10 cellular contexts compared by ENCODE assay signal in the genomic region with DNA sequence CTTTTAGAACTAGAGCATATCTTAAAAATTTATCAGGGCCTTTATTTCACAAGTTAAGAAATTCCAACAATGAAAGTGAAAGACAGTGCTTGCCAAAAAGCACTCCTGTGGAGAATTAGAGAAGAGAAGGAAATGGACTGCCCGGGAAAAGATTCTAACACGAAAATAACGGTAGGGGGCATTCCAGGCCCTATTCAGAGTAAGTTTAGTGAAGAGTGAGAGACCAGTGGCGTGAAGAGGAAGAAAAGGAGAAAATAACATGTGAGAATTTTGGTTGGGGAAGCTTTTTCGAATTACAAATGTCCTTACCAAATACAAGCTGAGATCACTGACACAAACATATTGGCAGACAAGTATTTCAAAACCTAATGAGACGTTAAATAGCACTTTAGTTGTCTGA. TPM values are rescaled to one million over a fixed set of nuclear protein-coding genes. Genes with fewer than 3 reads are reported as not detected.
DNase-seq lines count a peak whose midpoint lies in the region; ATAC-seq and TF ChIP-seq lines count a peak whose summit lies in the region.
"Had no signal": no experiment of that assay in that cellular context is flagged by ENCODE, and none has a peak within 500 bp of the region (broad histone marks: within the 10 kb centered on the region; RNA-seq: fewer than 3 reads in every experiment).

No MANE protein-coding gene starts in this region.

- peaks cover 0 to 14% (median 6%) of the 10 kb centered on the region in 4 donors for H3K4me1 ChIP-seq in sigmoid colon

- no peaks in the 10 kb centered on the region for H3K27me3 ChIP-seq in sigmoid colon

- peaks cover 5% of the 10 kb centered on the region for H3K36me3 Mint-ChIP-seq in memory B cell

- no peak for ATAC-seq in memory B cell (ENCODE audit: low read depth)

- peak; percentile 72 for TF ChIP-seq CTCF in choroid plexus epithelial cell (conservative IDR thresholded peaks at IDR 0.05; ENCODE audit: low read depth, low read length)
- TF ChIP-seq CTCF in sigmoid colon (IDR thresholded peaks at IDR 0.05): no peak

- H3K4me3 Mint-ChIP-seq in memory B cell: no peak overlapping the region
- H3K4me3 Mint-ChIP-seq: dendritic cell treated with granulocyte-macrophage colony-stimulating factor and Interleukin-4, amounts not matched to agents 40 ng/mL and 50 ng/mL, for 4 days had no signal

- H3K27me3 Mint-ChIP-seq in memory B cell: no peaks in the 10 kb centered on the region
- H3K27me3 Mint-ChIP-seq: dendritic cell treated with granulocyte-macrophage colony-stimulating factor and Interleukin-4, amounts not matched to agents 40 ng/mL and 50 ng/mL, for 4 days had no signal

- no peak for TF ChIP-seq EP300 in sigmoid colon (IDR thresholded peaks at IDR 0.05)

- DNase-seq in AG20443 (ENCODE audit: low spot score) (peak; percentile 63), choroid plexus epithelial cell (ENCODE audit: low read depth) (peak; percentile 88), memory B cell (ENCODE audit: low spot score in 2 of 2) (no peak), NOMO-1 treated with dmso at 0.1 percent for 144 hours (lab: John Stamatoyannopoulos, UW; ENCODE audit: unreplicated experiment) (no peak), sigmoid colon (no peak), RKO (ENCODE audit: low spot score) (no peak)
- DNase-seq in Jurkat, Clone E6-1 (ENCODE audit: low read depth, low spot score): peak; percentile 32
- DNase-seq in activated CD4-positive, CD25-positive, alpha-beta regulatory T cell treated with anti-CD3 and anti-CD28 coated beads, Interleukin-2, amount 50 U/mL, for 72 hours: no peak
- DNase-seq: NCI-H446 treated with DMSO at 0.1 percent for 48 hours had no signal

- H3K27ac ChIP-seq in sigmoid colon: no peak overlapping the region

- no peaks in the 10 kb centered on the region for H3K9me3 ChIP-seq in sigmoid colon

- TF ChIP-seq POLR2A in sigmoid colon (IDR thresholded peaks at IDR 0.05): no peak

- H3K36me3 ChIP-seq in sigmoid colon: peaks cover 0 to 16% (median 6%) of the 10 kb centered on the region in 4 donors

- H3K9me3 Mint-ChIP-seq in memory B cell: no peaks in the 10 kb centered on the region
- H3K9me3 Mint-ChIP-seq: dendritic cell treated with granulocyte-macrophage colony-stimulating factor and Interleukin-4, amounts not matched to agents 40 ng/mL and 50 ng/mL, for 4 days had no signal

- intact Hi-C loops in sigmoid colon (cut with DNase I): loop anchor here (10.0 kb wide), 1 partner anchor 215 kb away; no protein-coding TSS in a partner anchor

- H3K4me3 ChIP-seq in Jurkat, Clone E6-1 (ENCODE audit: low read length): no peak overlapping the region
- H3K4me3 ChIP-seq in choroid plexus epithelial cell (ENCODE audit: low read depth, low read length): no peak overlapping the region
- no peak overlapping the region for H3K4me3 ChIP-seq in sigmoid colon

- H3K27ac Mint-ChIP-seq in memory B cell: peak overlapping the region; percentile 69
- H3K27ac Mint-ChIP-seq: dendritic cell treated with granulocyte-macrophage colony-stimulating factor and Interleukin-4, amounts not matched to agents 40 ng/mL and 50 ng/mL, for 4 days had no signal

- WGBS in sigmoid colon, 2 donors: 63 to 80% methylated on average over 6 of the region's 6 CpGs

- H3K4me1 Mint-ChIP-seq in memory B cell: no peaks in the 10 kb centered on the region

RNA-seq across cellular contexts. Expression of a gene that starts 38.4 kb away (rescaled TPM):
- 145 TPM for polyA plus RNA-seq in Jurkat, Clone E6-1 (2012; ENCODE audit: insufficient read depth, insufficient read length)
- 10 to 100 TPM; 46.4 to 83.9 (median 51.8) TPM for total RNA-seq in sigmoid colon
- 10 to 100 TPM; 48.8 to 56.1 (median 55.3) TPM for polyA plus RNA-seq in sigmoid colon

Comparison
In these comparisons a context has a peak if more than half of its experiments do, and no peak if none do; other contexts are left out.
1. DNase-seq: peak in AG20443 (single experiment), Jurkat, Clone E6-1 (single experiment) and choroid plexus epithelial cell (single experiment); none in memory B cell (0 of 2), activated CD4-positive, CD25-positive, alpha-beta regulatory T cell treated with anti-CD3 and anti-CD28 coated beads, Interleukin-2, amount 50 U/mL, for 72 hours (single experiment), NOMO-1 treated with dmso at 0.1 percent for 144 hours (single experiment), sigmoid colon (single experiment) and RKO (single experiment).